In genomic region chr22:20196094-20196840, GRCh38 we compare ENCODE assay signal across 31 cellular contexts. TPM values are rescaled to one million over a fixed set of nuclear protein-coding genes. Genes with fewer than 3 reads are reported as not detected.
"Had no signal": no experiment of that assay in that cellular context is flagged by ENCODE, and none has a peak within 500 bp of the region (broad histone marks: within the 10 kb centered on the region; RNA-seq: fewer than 3 reads in every experiment).

No MANE protein-coding gene starts in this region.

- H3K9me3 ChIP-seq: MG63 had no signal

- H3K4me3 Mint-ChIP-seq: activated B cell treated with CpG ODN at 0.5 μM for 24 hours; activated CD4-positive, alpha-beta memory T cell treated with anti-CD3 and anti-CD28 coated beads, Interleukin-2, amount 10 ng/mL, durations not matched to agents 7 days and 5 days; activated CD4-positive, alpha-beta T cell treated with anti-CD3 and anti-CD28 coated beads, Interleukin-2, amount 10 ng/mL, durations not matched to agents 7 days and 5 days; activated naive CD4-positive, alpha-beta T cell treated with anti-CD3 and anti-CD28 coated beads, Interleukin-2, amount 10 ng/mL, durations not matched to agents 7 days and 5 days; activated naive CD8-positive, alpha-beta T cell treated with anti-CD3 and anti-CD28 coated beads for 36 hours; T-cell had no signal

- DNase-seq: activated B cell treated with CpG ODN at 0.5 μM for 24 hours; activated CD4-positive, alpha-beta memory T cell treated with anti-CD3 and anti-CD28 coated beads, Interleukin-2, amount 10 ng/mL, durations not matched to agents 7 days and 5 days; activated CD4-positive, alpha-beta T cell treated with anti-CD3 and anti-CD28 coated beads, Interleukin-2, amount 10 ng/mL, durations not matched to agents 7 days and 5 days; activated gamma-delta T cell treated with Interleukin-2 at 50 U/mL for 16 hours; activated naive CD4-positive, alpha-beta T cell treated with anti-CD3 and anti-CD28 coated beads, Interleukin-2, amount 10 ng/mL, durations not matched to agents 7 days and 5 days; activated naive CD8-positive, alpha-beta T cell treated with anti-CD3 and anti-CD28 coated beads for 36 hours; activated T-cell treated with anti-CD3 and anti-CD28 coated beads for 4 hours; activated T-cell treated with anti-CD3 and anti-CD28 coated beads, Interleukin-2, amount 50 U/mL, for 48 hours; brain microvascular endothelial cell; MG63; MV-4-11; NCI-H1092 treated with DMSO at 0.1 percent for 48 hours; NCI-H1417 treated with DMSO at 0.1 percent for 48 hours; NCI-H1694; NCI-H2029; NCI-H2107; NCI-H446 treated with DMSO at 0.1 percent for 48 hours; NCI-H524 treated with DMSO at 0.1 percent for 48 hours; NCI-H748 treated with DMSO at 0.1 percent for 48 hours; OCI-M1; RPMI8226; T-cell; T-helper 2 cell; T1000 had no signal

- H3K4me3 ChIP-seq: cardiac muscle cell, MG63, SK-N-MC had no signal

- H3K4me1 Mint-ChIP-seq: activated B cell treated with CpG ODN at 0.5 μM for 24 hours; activated CD4-positive, alpha-beta memory T cell treated with anti-CD3 and anti-CD28 coated beads, Interleukin-2, amount 10 ng/mL, durations not matched to agents 7 days and 5 days; activated CD4-positive, alpha-beta T cell treated with anti-CD3 and anti-CD28 coated beads, Interleukin-2, amount 10 ng/mL, durations not matched to agents 7 days and 5 days; activated naive CD4-positive, alpha-beta T cell treated with anti-CD3 and anti-CD28 coated beads, Interleukin-2, amount 10 ng/mL, durations not matched to agents 7 days and 5 days; activated naive CD8-positive, alpha-beta T cell treated with anti-CD3 and anti-CD28 coated beads for 36 hours; T-cell had no signal

- H3K36me3 Mint-ChIP-seq: activated naive CD4-positive, alpha-beta T cell treated with anti-CD3 and anti-CD28 coated beads, Interleukin-2, amount 10 ng/mL, durations not matched to agents 7 days and 5 days; activated naive CD8-positive, alpha-beta T cell treated with anti-CD3 and anti-CD28 coated beads for 36 hours; T-cell had no signal

- H3K27ac Mint-ChIP-seq: activated B cell treated with CpG ODN at 0.5 μM for 24 hours; activated CD4-positive, alpha-beta memory T cell treated with anti-CD3 and anti-CD28 coated beads, Interleukin-2, amount 10 ng/mL, durations not matched to agents 7 days and 5 days; activated CD4-positive, alpha-beta T cell treated with anti-CD3 and anti-CD28 coated beads, Interleukin-2, amount 10 ng/mL, durations not matched to agents 7 days and 5 days; activated naive CD4-positive, alpha-beta T cell treated with anti-CD3 and anti-CD28 coated beads, Interleukin-2, amount 10 ng/mL, durations not matched to agents 7 days and 5 days; activated naive CD8-positive, alpha-beta T cell treated with anti-CD3 and anti-CD28 coated beads for 36 hours; activated T-helper 2 cell treated with anti-CD3 and anti-CD28 coated beads, Interferon-gamma antibody, Interleukin-2, Interleukin-4, amounts not matched to agents 10 μg/mL and 5 μg/mL and 100 μg/mL, durations not matched to agents 14 hours and 24 hours and 36 hours; T-cell had no signal

- H3K36me3 ChIP-seq: brain microvascular endothelial cell, cardiac muscle cell, MG63 had no signal

- FAIRE-seq: TTC549 had no signal

- H3K9me3 Mint-ChIP-seq: activated B cell treated with CpG ODN at 0.5 μM for 24 hours; activated CD4-positive, alpha-beta memory T cell treated with anti-CD3 and anti-CD28 coated beads, Interleukin-2, amount 10 ng/mL, durations not matched to agents 7 days and 5 days; activated CD4-positive, alpha-beta T cell treated with anti-CD3 and anti-CD28 coated beads, Interleukin-2, amount 10 ng/mL, durations not matched to agents 7 days and 5 days; activated naive CD4-positive, alpha-beta T cell treated with anti-CD3 and anti-CD28 coated beads, Interleukin-2, amount 10 ng/mL, durations not matched to agents 7 days and 5 days; activated naive CD8-positive, alpha-beta T cell treated with anti-CD3 and anti-CD28 coated beads for 36 hours; activated T-helper 2 cell treated with anti-CD3 and anti-CD28 coated beads, Interferon-gamma antibody, Interleukin-2, Interleukin-4, amounts not matched to agents 10 μg/mL and 5 μg/mL and 100 μg/mL, durations not matched to agents 14 hours and 24 hours and 36 hours; T-cell had no signal

- H3K27me3 Mint-ChIP-seq: activated CD4-positive, alpha-beta memory T cell treated with anti-CD3 and anti-CD28 coated beads, Interleukin-2, amount 10 ng/mL, durations not matched to agents 7 days and 5 days; activated CD4-positive, alpha-beta T cell treated with anti-CD3 and anti-CD28 coated beads, Interleukin-2, amount 10 ng/mL, durations not matched to agents 7 days and 5 days; activated naive CD8-positive, alpha-beta T cell treated with anti-CD3 and anti-CD28 coated beads for 36 hours had no signal

- H3K27ac ChIP-seq: brain microvascular endothelial cell, cardiac muscle cell, SK-N-MC had no signal

- ATAC-seq: Panc1, Right ventricle myocardium inferior, T-cell had no signal

RNA-seq across cellular contexts. Expression of gene CCDC188, which starts 45.4 kb away (rescaled TPM):
- total RNA-seq: activated B cell treated with CpG ODN at 0.5 μM for 24 hours; activated CD8-positive, alpha-beta memory T cell treated with anti-CD3 and anti-CD28 coated beads for 36 hours; activated naive CD8-positive, alpha-beta T cell treated with anti-CD3 and anti-CD28 coated beads for 36 hours; cardiac muscle cell had no signal
- polyA plus RNA-seq: cardiac muscle cell had no signal
